8 cellular contexts compared by ENCODE assay signal in the genomic region with DNA sequence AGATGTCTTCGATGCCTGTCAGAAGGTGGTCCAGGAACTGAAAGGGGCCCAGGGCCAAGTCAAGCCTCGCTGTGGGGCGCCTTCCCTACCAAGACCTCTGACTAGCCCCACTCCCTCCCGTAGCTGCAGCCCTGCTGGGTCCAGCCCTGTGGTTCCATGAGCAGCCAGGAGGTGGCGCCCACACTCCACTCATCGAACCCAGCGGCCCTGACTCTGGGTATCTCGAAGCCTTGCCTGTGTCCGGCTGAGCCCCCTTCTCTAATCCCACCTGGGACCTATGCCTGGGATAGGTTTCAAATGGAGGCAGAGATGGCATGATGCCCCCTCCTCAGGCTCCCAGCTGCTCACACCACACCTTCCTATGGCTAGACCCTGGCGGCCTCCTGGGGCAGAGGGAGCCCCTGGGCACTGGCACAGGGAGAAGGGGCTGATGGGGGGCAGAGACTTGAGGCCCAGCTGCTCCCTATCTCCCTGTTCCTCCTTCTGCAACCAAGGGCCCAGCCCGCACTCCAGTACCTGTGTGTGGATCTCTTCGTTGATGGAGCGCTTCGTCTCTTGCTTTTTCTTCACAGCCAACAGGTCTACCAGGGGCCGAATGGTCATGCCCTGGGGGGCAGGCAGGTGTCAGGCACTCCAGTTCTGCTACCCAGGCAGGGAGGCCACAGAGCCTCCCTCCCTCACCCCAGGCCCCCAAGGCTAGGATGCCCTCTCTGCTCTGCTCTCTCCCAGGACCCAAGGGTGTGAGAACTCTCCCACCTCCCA. TPM values are rescaled to one million over a fixed set of nuclear protein-coding genes. Genes with fewer than 3 reads are reported as not detected.
DNase-seq lines count a peak whose midpoint lies in the region; ATAC-seq, FAIRE-seq and TF ChIP-seq lines count a peak whose summit lies in the region.

No MANE protein-coding gene starts in this region.

- TF ChIP-seq POLR2A in H54 (IDR thresholded peaks at IDR 0.05; ENCODE audit: low read depth, low read length), result no peak
- no peak for TF ChIP-seq POLR2A in testis (IDR thresholded peaks at IDR 0.05)

- H3K27ac ChIP-seq in neutrophil, result peak overlapping the region; percentile 40
- no peak overlapping the region for H3K27ac ChIP-seq in testis

- H3K9me3 Mint-ChIP-seq in activated T-cell treated with anti-CD3 and anti-CD28 coated beads, Interleukin-2, amount 50 U/mL, for 4 hours, result no peaks in the 10 kb centered on the region

- peaks cover 94% of the 10 kb centered on the region for H3K36me3 ChIP-seq in neutrophil
- no peaks in the 10 kb centered on the region for H3K36me3 ChIP-seq in testis (ENCODE audit: low read depth, missing control alignments)

- H3K27me3 Mint-ChIP-seq in activated T-cell treated with anti-CD3 and anti-CD28 coated beads, Interleukin-2, amount 50 U/mL, for 4 hours (ENCODE audit: low read depth), result no peaks in the 10 kb centered on the region

- peak; percentile 80 for DNase-seq in CD1c-positive myeloid dendritic cell (ENCODE audit: extremely low spot score)
- peak; percentile 53 for DNase-seq in H54 (ENCODE audit: insufficient read length, low spot score)
- peak; percentile 82 for DNase-seq in OCI-M1 (lab: John Stamatoyannopoulos, UW)
- peak; percentile 82 for DNase-seq in activated T-cell treated with anti-CD3 and anti-CD28 coated beads, Interleukin-2, amount 50 U/mL, for 4 hours
- peak; percentile 50 for DNase-seq in fibroblast of mammary gland (ENCODE audit: low read depth)
- peak; percentile 86 for DNase-seq in testis

- H3K4me1 ChIP-seq in neutrophil (ENCODE audit: control insufficient read depth in 1 of 2, insufficient read depth in 1 of 2, low read depth in 1 of 2, low read length in 1 of 2) (peaks cover 17 to 18% of the 10 kb centered on the region in 2 experiments), testis (peaks cover 25% of the 10 kb centered on the region)

- no peaks in the 10 kb centered on the region for H3K27me3 ChIP-seq in neutrophil
- H3K27me3 ChIP-seq in testis, result no peaks in the 10 kb centered on the region

- H3K4me3 ChIP-seq in fibroblast of mammary gland (ENCODE audit: control insufficient read depth, low read depth, low read length) (no peak overlapping the region), neutrophil (ENCODE audit: low read depth in 1 of 2, low read length in 1 of 2) (no peak overlapping the region), testis (no peak overlapping the region)

- H3K9me3 ChIP-seq in neutrophil (no peaks in the 10 kb centered on the region), testis (no peaks in the 10 kb centered on the region)

- FAIRE-seq in H54 (lab: Jason Lieb, UNC), result no peak

- peak; percentile 73 to 77 for ATAC-seq in activated T-cell treated with anti-CD3 and anti-CD28 coated beads, Interleukin-2, amount 50 U/mL, for 4 hours
- no peak for ATAC-seq in GM21723 (IDR thresholded peaks at IDR 0.05; ENCODE audit: unreplicated experiment)

- H3K4me1 Mint-ChIP-seq in activated T-cell treated with anti-CD3 and anti-CD28 coated beads, Interleukin-2, amount 50 U/mL, for 4 hours (ENCODE audit: low read depth), result peaks cover 5% of the 10 kb centered on the region

- TF ChIP-seq CTCF in fibroblast of mammary gland (conservative IDR thresholded peaks at IDR 0.05; ENCODE audit: control insufficient read depth, insufficient read depth, low read depth, low read length) (peak; percentile 87), neutrophil (IDR thresholded peaks at IDR 0.05) (peak; percentile 95), testis (IDR thresholded peaks at IDR 0.05) (peak; percentile 93 to 95 (median 94))

- intact Hi-C loops in testis (cut with DNase I; ENCODE audit: low total_unique reads), result no loop called here

- no peak overlapping the region for H3K4me3 Mint-ChIP-seq in activated T-cell treated with anti-CD3 and anti-CD28 coated beads, Interleukin-2, amount 50 U/mL, for 4 hours

- H3K36me3 Mint-ChIP-seq in activated T-cell treated with anti-CD3 and anti-CD28 coated beads, Interleukin-2, amount 50 U/mL, for 4 hours (ENCODE audit: insufficient read depth), result peaks cover 3% of the 10 kb centered on the region

- WGBS in testis, 2 donors, result 54 to 55% methylated on average over 14 of the region's 15 CpGs

RNA-seq across cellular contexts. Expression of a gene that starts 52.0 kb away (rescaled TPM):
- total RNA-seq in activated T-cell treated with anti-CD3 and anti-CD28 coated beads, Interleukin-2, amount 50 U/mL, for 4 hours, result 10 to 100 TPM; 19.8 to 21.0 (median 19.8) TPM
- total RNA-seq in testis, result 10 to 100 TPM; 16.8 to 26.4 TPM
- polyA plus RNA-seq in testis (ENCODE audit: insufficient read depth, low read depth, low replicate concordance), result 33.5 TPM
